ENCODE assay signal across 8 cellular contexts in the genomic region with DNA sequence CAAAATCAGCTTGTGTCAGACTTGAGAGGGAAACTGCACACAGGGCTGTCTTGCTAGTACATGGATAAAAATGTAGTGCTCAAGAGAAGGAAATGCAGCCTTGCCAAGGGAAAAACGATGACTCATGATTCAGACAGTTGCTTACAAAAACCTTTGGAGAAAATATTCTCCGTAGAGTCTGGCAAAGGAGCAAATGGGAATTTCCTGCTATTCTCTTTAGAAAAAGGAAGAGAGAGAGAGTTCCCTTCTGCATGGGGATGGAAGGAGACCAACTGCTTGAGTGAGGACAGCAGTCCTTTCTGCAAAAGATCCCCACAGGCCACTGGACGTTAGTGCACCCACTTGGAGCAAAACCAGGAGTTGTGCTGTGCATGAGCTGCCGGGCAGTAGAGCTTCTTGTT. TPM values are rescaled to one million over a fixed set of nuclear protein-coding genes. Genes with fewer than 3 reads are reported as not detected.
DNase-seq lines count a peak whose midpoint lies in the region; ATAC-seq, FAIRE-seq and TF ChIP-seq lines count a peak whose summit lies in the region.

No MANE protein-coding gene starts in this region.

- TF ChIP-seq CTCF in cardiac fibroblast (IDR thresholded peaks at IDR 0.05; ENCODE audit: low read depth, low read length), result peak; percentile 49
- TF ChIP-seq CTCF in liver (IDR thresholded peaks at IDR 0.05; ENCODE audit: low read depth, low read length, missing input control), result peak; percentile 11
- TF ChIP-seq CTCF in upper lobe of right lung (IDR thresholded peaks at IDR 0.05), result peak; percentile 35

- ATAC-seq in upper lobe of right lung, result peak; percentile 83
- no peak for ATAC-seq in GM21526 (IDR thresholded peaks at IDR 0.05; ENCODE audit: low FRiP score, unreplicated experiment)

- H3K9ac ChIP-seq in liver (ENCODE audit: low read depth in 1 of 2, low read length in 2 of 2), result no peak overlapping the region

- peaks cover 6% of the 10 kb centered on the region for H3K27me3 Mint-ChIP-seq in activated CD4-positive, alpha-beta T cell treated with anti-CD3 and anti-CD28 coated beads, Interleukin-2, amount 10 ng/mL, durations not matched to agents 7 days and 5 days

- POLR2A ChIA-PET in activated CD4-positive, alpha-beta T cell treated with anti-CD3 and anti-CD28 coated beads, Interleukin-2, amount 10 ng/mL, durations not matched to agents 7 days and 5 days (lab: Charles Lee), result no interaction called here

- H3K4me3 Mint-ChIP-seq in activated CD4-positive, alpha-beta T cell treated with anti-CD3 and anti-CD28 coated beads, Interleukin-2, amount 10 ng/mL, durations not matched to agents 7 days and 5 days, result no peak overlapping the region

- peak; percentile 66 for DNase-seq in DMS53 (lab: John Stamatoyannopoulos, UW)
- DNase-seq in DMS53 treated with DMSO at 0.1 percent for 48 hours (lab: John Stamatoyannopoulos, UW; ENCODE audit: unreplicated experiment), result no peak
- peak; percentile 96 to 98 for DNase-seq in cardiac fibroblast (ENCODE audit: low read depth in 2 of 2)
- DNase-seq in upper lobe of right lung, result no peak
- DNase-seq in activated CD4-positive, alpha-beta T cell treated with anti-CD3 and anti-CD28 coated beads, Interleukin-2, amount 10 ng/mL, durations not matched to agents 7 days and 5 days, result no peak
- DNase-seq in GM19239 (ENCODE audit: insufficient read length, low spot score), result no peak

- H3K9me3 Mint-ChIP-seq in activated CD4-positive, alpha-beta T cell treated with anti-CD3 and anti-CD28 coated beads, Interleukin-2, amount 10 ng/mL, durations not matched to agents 7 days and 5 days, result no peaks in the 10 kb centered on the region

- 57% methylated on average over 4 of the region's 4 CpGs for WGBS in liver

- FAIRE-seq in GM19239 (lab: Jason Lieb, UNC), result no peak

- H3K27ac Mint-ChIP-seq in activated CD4-positive, alpha-beta T cell treated with anti-CD3 and anti-CD28 coated beads, Interleukin-2, amount 10 ng/mL, durations not matched to agents 7 days and 5 days, result no peak overlapping the region

- no peaks in the 10 kb centered on the region for H3K36me3 Mint-ChIP-seq in activated CD4-positive, alpha-beta T cell treated with anti-CD3 and anti-CD28 coated beads, Interleukin-2, amount 10 ng/mL, durations not matched to agents 7 days and 5 days (ENCODE audit: low read depth)

- H3K4me1 ChIP-seq in liver (ENCODE audit: control insufficient read depth in 4 of 4, insufficient read depth in 4 of 4, low read length in 3 of 4), result no peaks in the 10 kb centered on the region
- H3K4me1 ChIP-seq in upper lobe of right lung, result no peaks in the 10 kb centered on the region

- peak overlapping the region in 1 of 2 donors; percentile 6 for H3K4me3 ChIP-seq in cardiac fibroblast (replicated peaks in 1 of 2; ENCODE audit: low read depth in 2 of 2, low read length in 2 of 2)
- no peak overlapping the region for H3K4me3 ChIP-seq in liver (ENCODE audit: low read depth in 1 of 3, low read length in 3 of 3)
- no peak overlapping the region for H3K4me3 ChIP-seq in upper lobe of right lung

- no peaks in the 10 kb centered on the region for H3K36me3 ChIP-seq in liver (ENCODE audit: control insufficient read depth in 4 of 4, insufficient read depth in 3 of 4, low read depth in 1 of 4, low read length in 3 of 4)
- H3K36me3 ChIP-seq in upper lobe of right lung, result no peaks in the 10 kb centered on the region

- TF ChIP-seq RAD21 in liver (IDR thresholded peaks at IDR 0.05), result no peak

- H3K9me3 ChIP-seq in liver (ENCODE audit: control insufficient read depth in 4 of 4, low read length in 3 of 4) (no peaks in the 10 kb centered on the region), upper lobe of right lung (no peaks in the 10 kb centered on the region)

- H3K27ac ChIP-seq in liver (ENCODE audit: low read depth in 1 of 2, low read length in 2 of 2) (no peak overlapping the region), upper lobe of right lung (no peak overlapping the region)

- intact Hi-C loops in upper lobe of right lung (cut with DNase I), result no loop called here

- CTCF ChIA-PET in activated CD4-positive, alpha-beta T cell treated with anti-CD3 and anti-CD28 coated beads, Interleukin-2, amount 10 ng/mL, durations not matched to agents 7 days and 5 days (lab: Charles Lee), result interaction anchor here (0.7 kb wide), 1 partner anchor 30 kb away, joined by 4 read pairs; no protein-coding TSS in a partner anchor

- H3K27me3 ChIP-seq in liver (ENCODE audit: control insufficient read depth in 4 of 4, insufficient read depth in 4 of 4, low read length in 3 of 4) (no peaks in the 10 kb centered on the region), upper lobe of right lung (no peaks in the 10 kb centered on the region)

- H3K4me1 Mint-ChIP-seq in activated CD4-positive, alpha-beta T cell treated with anti-CD3 and anti-CD28 coated beads, Interleukin-2, amount 10 ng/mL, durations not matched to agents 7 days and 5 days, result no peaks in the 10 kb centered on the region

TF ChIP-seq in liver, 16 proteins besides CTCF, POLR2A, EP300 and RAD21:
- TF ChIP-seq YY1 (IDR thresholded peaks at IDR 0.05) (peak; percentile 20), SP1 (IDR thresholded peaks at IDR 0.05) (peak; percentile 23), NR2F2 (IDR thresholded peaks at IDR 0.05) (peak; percentile 18), FOXA1 (IDR thresholded peaks at IDR 0.05) (no peak), JUND (IDR thresholded peaks at IDR 0.05) (peak; percentile 78 to 85)
- TF ChIP-seq, protein P1, sequence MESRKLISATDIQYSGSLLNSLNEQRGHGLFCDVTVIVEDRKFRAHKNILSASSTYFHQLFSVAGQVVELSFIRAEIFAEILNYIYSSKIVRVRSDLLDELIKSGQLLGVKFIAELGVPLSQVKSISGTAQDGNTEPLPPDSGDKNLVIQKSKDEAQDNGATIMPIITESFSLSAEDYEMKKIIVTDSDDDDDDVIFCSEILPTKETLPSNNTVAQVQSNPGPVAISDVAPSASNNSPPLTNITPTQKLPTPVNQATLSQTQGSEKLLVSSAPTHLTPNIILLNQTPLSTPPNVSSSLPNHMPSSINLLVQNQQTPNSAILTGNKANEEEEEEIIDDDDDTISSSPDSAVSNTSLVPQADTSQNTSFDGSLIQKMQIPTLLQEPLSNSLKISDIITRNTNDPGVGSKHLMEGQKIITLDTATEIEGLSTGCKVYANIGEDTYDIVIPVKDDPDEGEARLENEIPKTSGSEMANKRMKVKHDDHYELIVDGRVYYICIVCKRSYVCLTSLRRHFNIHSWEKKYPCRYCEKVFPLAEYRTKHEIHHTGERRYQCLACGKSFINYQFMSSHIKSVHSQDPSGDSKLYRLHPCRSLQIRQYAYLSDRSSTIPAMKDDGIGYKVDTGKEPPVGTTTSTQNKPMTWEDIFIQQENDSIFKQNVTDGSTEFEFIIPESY (IDR thresholded peaks at IDR 0.05), result no peak

RNA-seq across cellular contexts. Expression of a gene that starts 7.6 kb away (rescaled TPM):
- total RNA-seq in liver (not detected), upper lobe of right lung (not detected)
- not detected for polyA plus RNA-seq in liver
- not detected for total RNA-seq in activated CD4-positive, alpha-beta T cell treated with anti-CD3 and anti-CD28 coated beads, Interleukin-2, amount 10 ng/mL, durations not matched to agents 7 days and 5 days

RNA-seq across cellular contexts. Expression of a gene that starts 38.7 kb away (rescaled TPM):
- total RNA-seq in liver (1 to 10 TPM in 1 of 2 donors, under 1 TPM in 1; 0.67 to 2.2 TPM), upper lobe of right lung (10.6 TPM)
- polyA plus RNA-seq in liver, result under 1 TPM; 0.25 to 0.31 TPM
- 10 to 100 TPM; 15.0 to 17.1 TPM for total RNA-seq in activated CD4-positive, alpha-beta T cell treated with anti-CD3 and anti-CD28 coated beads, Interleukin-2, amount 10 ng/mL, durations not matched to agents 7 days and 5 days

Comparison
In these comparisons a context has a peak if more than half of its experiments do, and no peak if none do; other contexts are left out.
1. DNase-seq: peak in DMS53 (single experiment) and cardiac fibroblast (2 of 2); none in DMS53 treated with DMSO at 0.1 percent for 48 hours (single experiment), upper lobe of right lung (single experiment), activated CD4-positive, alpha-beta T cell treated with anti-CD3 and anti-CD28 coated beads, Interleukin-2, amount 10 ng/mL, durations not matched to agents 7 days and 5 days (single experiment) and GM19239 (single experiment).
2. Peak in every context shown above with its lines, with median percentiles within 50 percentile points of each other: CTCF ChIP-seq.